8 cellular contexts compared by ENCODE assay signal in the genomic region with DNA sequence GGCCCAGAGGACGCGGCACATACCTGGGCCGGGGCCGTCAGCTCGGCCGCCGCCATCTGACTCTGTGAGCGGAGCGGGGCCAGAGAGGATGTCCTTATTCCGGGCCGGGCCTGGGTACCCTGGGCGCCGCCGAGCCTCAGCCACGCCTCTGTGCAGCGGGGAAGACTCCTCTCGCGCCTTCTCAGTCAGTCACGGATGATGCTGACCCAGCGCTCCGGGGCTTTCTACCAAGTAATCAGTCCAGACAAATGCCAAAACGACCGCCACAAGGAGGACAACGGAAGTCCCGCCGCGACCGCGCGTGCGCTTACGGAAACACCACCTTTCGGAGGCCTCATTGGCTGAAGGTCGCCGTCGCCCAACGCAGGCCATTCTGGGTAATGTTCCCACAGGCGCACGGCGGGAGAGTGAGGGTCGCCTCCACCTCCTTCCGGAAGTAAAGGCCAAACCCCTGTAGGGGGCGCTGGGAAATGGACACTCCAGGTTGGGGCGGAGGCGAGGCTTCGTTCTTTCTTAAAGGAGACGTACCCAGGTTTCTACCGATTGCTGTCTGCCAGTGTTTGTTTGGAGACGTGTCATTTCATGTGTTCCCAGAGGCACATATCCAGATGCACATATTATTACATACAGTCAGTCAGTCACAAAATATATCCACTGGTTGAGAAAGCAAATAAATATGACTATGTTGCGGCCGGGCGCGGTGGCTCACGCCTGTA. TPM values are rescaled to one million over a fixed set of nuclear protein-coding genes. Genes with fewer than 3 reads are reported as not detected.
DNase-seq lines count a peak whose midpoint lies in the region; ATAC-seq, FAIRE-seq and TF ChIP-seq lines count a peak whose summit lies in the region.

A gene (minus strand): TSS at position 288 of the 716 bp plus-strand sequence. CDS start 232 bp downstream, at position 56.

- DNase-seq in GM12891 (ENCODE audit: insufficient read length, low spot score), result peak; percentile 92
- peak; percentile 98 to 100 for DNase-seq in NCI-H1930 (lab: John Stamatoyannopoulos, UW)
- peak; percentile 99 for DNase-seq in WTC11 (ENCODE audit: low spot score)
- DNase-seq in bronchial epithelial cell (ENCODE audit: low read depth), result peak; percentile 86
- DNase-seq in iPS-NIHi11 (ENCODE audit: low spot score), result peak; percentile 98

- H3K4me3 ChIP-seq in bronchial epithelial cell (ENCODE audit: low read depth, low read length), result peak within 1 kb of the TSS; percentile 86
- peak within 1 kb of the TSS; percentile 54 to 96 (median 83) for H3K4me3 ChIP-seq in skin epidermis

- CTCF ChIA-PET in WTC11 (lab: Charles Lee), result interaction anchor here (0.7 to 2.3 kb wide), 3 partner anchors 12 to 461 kb away, joined by 3 to 10 read pairs (median 3); a partner anchor contains a TSS

- H3K27ac Mint-ChIP-seq in WTC11, result peak within 1 kb of the TSS; percentile 87

- peak within 1 kb of the TSS; percentile 92 for H3K4me3 Mint-ChIP-seq in WTC11

- H3K4me1 Mint-ChIP-seq in WTC11, result peaks cover 13% of the 10 kb centered on the region

- peaks cover 6% of the 10 kb centered on the region for H3K36me3 ChIP-seq in bronchial epithelial cell (ENCODE audit: control insufficient read depth, insufficient read depth, low read length)

- H3K27me3 ChIP-seq in bronchial epithelial cell (ENCODE audit: control insufficient read depth, insufficient read depth, low read length), result no peaks in the 10 kb centered on the region

- ATAC-seq in HG02798 (IDR thresholded peaks at IDR 0.05; ENCODE audit: poor library complexity, unreplicated experiment), result peak; percentile 93
- ATAC-seq in WTC11, result peak; percentile 98
- no peak for ATAC-seq in HG03439 (IDR thresholded peaks at IDR 0.05; ENCODE audit: unreplicated experiment)

- TF ChIP-seq POLR2A in GM12891 (IDR thresholded peaks at IDR 0.05; ENCODE audit: low read depth, low read length), result no peak; the same call in 1 of the 2 replicates

- peaks cover 20% of the 10 kb centered on the region for H3K27me3 Mint-ChIP-seq in WTC11 (ENCODE audit: low read depth)

- POLR2A ChIA-PET in WTC11 (lab: Charles Lee), result no interaction called here

- H3K27ac ChIP-seq in skin epidermis, result peak within 1 kb of the TSS in 19 of 21 experiments; percentile 30 to 93 (median 82)

- TF ChIP-seq CTCF in WTC11 (IDR thresholded peaks at IDR 0.05), result peak; percentile 63; the same call in 1 of the 2 replicates
- peak; percentile 78 for TF ChIP-seq CTCF in bronchial epithelial cell (IDR thresholded peaks at IDR 0.05; ENCODE audit: insufficient read depth, low read length, severe bottlenecking)

- peaks cover 11% of the 10 kb centered on the region for H3K36me3 Mint-ChIP-seq in WTC11

- FAIRE-seq in GM12891 (lab: Jason Lieb, UNC) (peak; percentile 98), bronchial epithelial cell (lab: Jason Lieb, UNC) (peak; percentile 47)

- H3K9me3 Mint-ChIP-seq in WTC11, result peaks cover 9% of the 10 kb centered on the region

TF ChIP-seq in GM12891, 5 proteins besides CTCF, POLR2A, EP300 and RAD21:
- TF ChIP-seq POU2F2 (IDR thresholded peaks at IDR 0.05; ENCODE audit: low read depth, low read length) (no peak), SPI1 (IDR thresholded peaks at IDR 0.05; ENCODE audit: low read depth, low read length) (no peak), PAX5 (IDR thresholded peaks at IDR 0.05; ENCODE audit: insufficient read depth, low read length, severe bottlenecking) (no peak), POLR2AphosphoS5 (IDR thresholded peaks at IDR 0.05; ENCODE audit: low read depth, low read length) (0 out of 2 replicates have a peak, but pooled peaks have one; percentile 63), TAF1 (IDR thresholded peaks at IDR 0.05; ENCODE audit: low read depth, low read length) (0 out of 2 replicates have a peak, but pooled peaks have one; percentile 24)

TF ChIP-seq in WTC11, 78 proteins besides CTCF, POLR2A, EP300 and RAD21 (continues in another document):
- TF ChIP-seq, protein P1, sequence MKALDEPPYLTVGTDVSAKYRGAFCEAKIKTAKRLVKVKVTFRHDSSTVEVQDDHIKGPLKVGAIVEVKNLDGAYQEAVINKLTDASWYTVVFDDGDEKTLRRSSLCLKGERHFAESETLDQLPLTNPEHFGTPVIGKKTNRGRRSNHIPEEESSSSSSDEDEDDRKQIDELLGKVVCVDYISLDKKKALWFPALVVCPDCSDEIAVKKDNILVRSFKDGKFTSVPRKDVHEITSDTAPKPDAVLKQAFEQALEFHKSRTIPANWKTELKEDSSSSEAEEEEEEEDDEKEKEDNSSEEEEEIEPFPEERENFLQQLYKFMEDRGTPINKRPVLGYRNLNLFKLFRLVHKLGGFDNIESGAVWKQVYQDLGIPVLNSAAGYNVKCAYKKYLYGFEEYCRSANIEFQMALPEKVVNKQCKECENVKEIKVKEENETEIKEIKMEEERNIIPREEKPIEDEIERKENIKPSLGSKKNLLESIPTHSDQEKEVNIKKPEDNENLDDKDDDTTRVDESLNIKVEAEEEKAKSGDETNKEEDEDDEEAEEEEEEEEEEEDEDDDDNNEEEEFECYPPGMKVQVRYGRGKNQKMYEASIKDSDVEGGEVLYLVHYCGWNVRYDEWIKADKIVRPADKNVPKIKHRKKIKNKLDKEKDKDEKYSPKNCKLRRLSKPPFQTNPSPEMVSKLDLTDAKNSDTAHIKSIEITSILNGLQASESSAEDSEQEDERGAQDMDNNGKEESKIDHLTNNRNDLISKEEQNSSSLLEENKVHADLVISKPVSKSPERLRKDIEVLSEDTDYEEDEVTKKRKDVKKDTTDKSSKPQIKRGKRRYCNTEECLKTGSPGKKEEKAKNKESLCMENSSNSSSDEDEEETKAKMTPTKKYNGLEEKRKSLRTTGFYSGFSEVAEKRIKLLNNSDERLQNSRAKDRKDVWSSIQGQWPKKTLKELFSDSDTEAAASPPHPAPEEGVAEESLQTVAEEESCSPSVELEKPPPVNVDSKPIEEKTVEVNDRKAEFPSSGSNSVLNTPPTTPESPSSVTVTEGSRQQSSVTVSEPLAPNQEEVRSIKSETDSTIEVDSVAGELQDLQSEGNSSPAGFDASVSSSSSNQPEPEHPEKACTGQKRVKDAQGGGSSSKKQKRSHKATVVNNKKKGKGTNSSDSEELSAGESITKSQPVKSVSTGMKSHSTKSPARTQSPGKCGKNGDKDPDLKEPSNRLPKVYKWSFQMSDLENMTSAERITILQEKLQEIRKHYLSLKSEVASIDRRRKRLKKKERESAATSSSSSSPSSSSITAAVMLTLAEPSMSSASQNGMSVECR (CRISPR knock-in tag; IDR thresholded peaks at IDR 0.05; ENCODE audit: borderline replicate concordance), result peak; percentile 79; the same call in 1 of the 2 replicates
- TF ChIP-seq ZNF121 (CRISPR knock-in tag; IDR thresholded peaks at IDR 0.05) (no peak), ATF1 (CRISPR knock-in tag; IDR thresholded peaks at IDR 0.05) (no peak)
- TF ChIP-seq, protein P2, sequence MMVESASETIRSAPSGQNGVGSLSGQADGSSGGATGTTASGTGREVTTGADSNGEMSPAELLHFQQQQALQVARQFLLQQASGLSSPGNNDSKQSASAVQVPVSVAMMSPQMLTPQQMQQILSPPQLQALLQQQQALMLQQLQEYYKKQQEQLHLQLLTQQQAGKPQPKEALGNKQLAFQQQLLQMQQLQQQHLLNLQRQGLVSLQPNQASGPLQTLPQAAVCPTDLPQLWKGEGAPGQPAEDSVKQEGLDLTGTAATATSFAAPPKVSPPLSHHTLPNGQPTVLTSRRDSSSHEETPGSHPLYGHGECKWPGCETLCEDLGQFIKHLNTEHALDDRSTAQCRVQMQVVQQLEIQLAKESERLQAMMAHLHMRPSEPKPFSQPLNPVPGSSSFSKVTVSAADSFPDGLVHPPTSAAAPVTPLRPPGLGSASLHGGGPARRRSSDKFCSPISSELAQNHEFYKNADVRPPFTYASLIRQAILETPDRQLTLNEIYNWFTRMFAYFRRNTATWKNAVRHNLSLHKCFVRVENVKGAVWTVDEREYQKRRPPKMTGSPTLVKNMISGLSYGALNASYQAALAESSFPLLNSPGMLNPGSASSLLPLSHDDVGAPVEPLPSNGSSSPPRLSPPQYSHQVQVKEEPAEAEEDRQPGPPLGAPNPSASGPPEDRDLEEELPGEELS (CRISPR knock-in tag; IDR thresholded peaks at IDR 0.05), result no peak
- TF ChIP-seq, protein P3, sequence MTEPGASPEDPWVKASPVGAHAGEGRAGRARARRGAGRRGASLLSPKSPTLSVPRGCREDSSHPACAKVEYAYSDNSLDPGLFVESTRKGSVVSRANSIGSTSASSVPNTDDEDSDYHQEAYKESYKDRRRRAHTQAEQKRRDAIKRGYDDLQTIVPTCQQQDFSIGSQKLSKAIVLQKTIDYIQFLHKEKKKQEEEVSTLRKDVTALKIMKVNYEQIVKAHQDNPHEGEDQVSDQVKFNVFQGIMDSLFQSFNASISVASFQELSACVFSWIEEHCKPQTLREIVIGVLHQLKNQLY (CRISPR knock-in tag; IDR thresholded peaks at IDR 0.05), result no peak
- TF ChIP-seq, protein P4, sequence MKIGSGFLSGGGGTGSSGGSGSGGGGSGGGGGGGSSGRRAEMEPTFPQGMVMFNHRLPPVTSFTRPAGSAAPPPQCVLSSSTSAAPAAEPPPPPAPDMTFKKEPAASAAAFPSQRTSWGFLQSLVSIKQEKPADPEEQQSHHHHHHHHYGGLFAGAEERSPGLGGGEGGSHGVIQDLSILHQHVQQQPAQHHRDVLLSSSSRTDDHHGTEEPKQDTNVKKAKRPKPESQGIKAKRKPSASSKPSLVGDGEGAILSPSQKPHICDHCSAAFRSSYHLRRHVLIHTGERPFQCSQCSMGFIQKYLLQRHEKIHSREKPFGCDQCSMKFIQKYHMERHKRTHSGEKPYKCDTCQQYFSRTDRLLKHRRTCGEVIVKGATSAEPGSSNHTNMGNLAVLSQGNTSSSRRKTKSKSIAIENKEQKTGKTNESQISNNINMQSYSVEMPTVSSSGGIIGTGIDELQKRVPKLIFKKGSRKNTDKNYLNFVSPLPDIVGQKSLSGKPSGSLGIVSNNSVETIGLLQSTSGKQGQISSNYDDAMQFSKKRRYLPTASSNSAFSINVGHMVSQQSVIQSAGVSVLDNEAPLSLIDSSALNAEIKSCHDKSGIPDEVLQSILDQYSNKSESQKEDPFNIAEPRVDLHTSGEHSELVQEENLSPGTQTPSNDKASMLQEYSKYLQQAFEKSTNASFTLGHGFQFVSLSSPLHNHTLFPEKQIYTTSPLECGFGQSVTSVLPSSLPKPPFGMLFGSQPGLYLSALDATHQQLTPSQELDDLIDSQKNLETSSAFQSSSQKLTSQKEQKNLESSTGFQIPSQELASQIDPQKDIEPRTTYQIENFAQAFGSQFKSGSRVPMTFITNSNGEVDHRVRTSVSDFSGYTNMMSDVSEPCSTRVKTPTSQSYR (CRISPR knock-in tag; IDR thresholded peaks at IDR 0.05), result no peak

RNA-seq across cellular contexts. Expression of the gene that starts here (rescaled TPM):
- polyA plus RNA-seq in GM12891 (2012; ENCODE audit: low read depth, missing spikeins), result 8.5 TPM
- total RNA-seq in WTC11 (2021), result 15.1 to 17.9 TPM (median 15.9 TPM) in 3 replicates
- 8.3 and 8.4 TPM in 2 replicates for total RNA-seq in bronchial epithelial cell
